Comparison of ENCODE assay signal across 27 cellular contexts in the genomic region with DNA sequence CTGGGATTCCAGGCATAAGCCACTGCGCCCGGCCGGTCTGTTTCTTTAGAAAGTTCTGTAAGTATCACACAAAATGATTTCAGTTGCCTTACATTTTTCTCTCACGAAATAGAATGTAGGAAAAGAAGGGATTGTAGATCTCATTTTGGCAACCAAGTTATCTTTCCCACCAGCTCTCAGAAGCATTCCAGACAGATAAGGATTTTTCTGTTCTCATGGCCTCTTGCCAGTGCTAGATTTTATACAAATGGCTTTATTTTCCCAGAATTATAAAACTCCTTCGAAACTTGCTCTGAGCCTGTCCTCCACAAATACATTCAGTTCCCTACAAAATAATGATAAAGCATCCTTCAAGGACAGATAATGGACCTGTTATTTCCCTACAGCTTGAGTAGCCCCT. TPM values are rescaled to one million over a fixed set of nuclear protein-coding genes. Genes with fewer than 3 reads are reported as not detected.
"Had no signal": no experiment of that assay in that cellular context is flagged by ENCODE, and none has a peak within 500 bp of the region (broad histone marks: within the 10 kb centered on the region; RNA-seq: fewer than 3 reads in every experiment).

No MANE protein-coding gene starts in this region.

- H3K9me3 Mint-ChIP-seq: dendritic cell treated with granulocyte-macrophage colony-stimulating factor and Interleukin-4, amounts not matched to agents 40 ng/mL and 50 ng/mL, for 4 days; effector memory CD8-positive, alpha-beta T cell; naive thymus-derived CD8-positive, alpha-beta T cell; stimulated activated memory B cell treated with anti-CD40 and anti-IgM and Interleukin-4, amounts not matched to agents 10 μg/mL and 1 μg/mL and 100 μg/mL, for 72 hours had no signal

- H3K27me3 Mint-ChIP-seq: dendritic cell treated with granulocyte-macrophage colony-stimulating factor and Interleukin-4, amounts not matched to agents 40 ng/mL and 50 ng/mL, for 4 days; effector memory CD8-positive, alpha-beta T cell; naive thymus-derived CD8-positive, alpha-beta T cell; stimulated activated memory B cell treated with anti-CD40 and anti-IgM and Interleukin-4, amounts not matched to agents 10 μg/mL and 1 μg/mL and 100 μg/mL, for 72 hours had no signal

- H3K4me1 ChIP-seq: esophagus squamous epithelium, spleen, tibial nerve, vagina had no signal

- ATAC-seq: effector memory CD8-positive, alpha-beta T cell; heart right ventricle; left lobe of liver; mucosa of descending colon; naive thymus-derived CD8-positive, alpha-beta T cell; sciatic nerve; stimulated activated memory B cell treated with anti-CD40 and anti-IgM and Interleukin-4, amounts not matched to agents 10 μg/mL and 1 μg/mL and 100 μg/mL, for 72 hours; upper lobe of right lung had no signal

- H3K4me3 ChIP-seq: esophagus squamous epithelium, heart right ventricle, mucosa of descending colon, spleen, tibial nerve, upper lobe of right lung, vagina had no signal

- H3K4me3 Mint-ChIP-seq: dendritic cell treated with granulocyte-macrophage colony-stimulating factor and Interleukin-4, amounts not matched to agents 40 ng/mL and 50 ng/mL, for 4 days; effector memory CD8-positive, alpha-beta T cell; naive thymus-derived CD8-positive, alpha-beta T cell; stimulated activated memory B cell treated with anti-CD40 and anti-IgM and Interleukin-4, amounts not matched to agents 10 μg/mL and 1 μg/mL and 100 μg/mL, for 72 hours had no signal

- H3K27ac ChIP-seq: epithelial cell of prostate, esophagus squamous epithelium, spleen, tibial nerve, upper lobe of right lung, vagina had no signal

- H3K27ac Mint-ChIP-seq: dendritic cell treated with granulocyte-macrophage colony-stimulating factor and Interleukin-4, amounts not matched to agents 40 ng/mL and 50 ng/mL, for 4 days; effector memory CD8-positive, alpha-beta T cell; naive thymus-derived CD8-positive, alpha-beta T cell; stimulated activated memory B cell treated with anti-CD40 and anti-IgM and Interleukin-4, amounts not matched to agents 10 μg/mL and 1 μg/mL and 100 μg/mL, for 72 hours had no signal

- DNase-seq: effector memory CD8-positive, alpha-beta T cell; esophagus squamous epithelium; heart right ventricle; hypothalamus; islet precursor cell; mammary epithelial cell; mucosa of descending colon; naive thymus-derived CD8-positive, alpha-beta T cell; posterior cingulate gyrus; spleen; stimulated activated CD4-positive, alpha-beta T cell treated with anti-CD3 and anti-CD28 coated beads, Interleukin-15, amount 100 ng/mL, for 24 hours; stimulated activated CD4-positive, alpha-beta T cell treated with anti-CD3 and anti-CD28 coated beads, Interleukin-1b, Interleukin-23, amount 100 ng/mL, for 48 hours; stimulated activated CD4-positive, alpha-beta T cell treated with anti-CD3 and anti-CD28 coated beads, Interleukin-4, amount 100 ng/mL, for 24 hours; upper lobe of right lung had no signal

- H3K9me3 ChIP-seq: esophagus squamous epithelium, heart right ventricle, mucosa of descending colon, spleen, tibial nerve, upper lobe of right lung, vagina had no signal

- FAIRE-seq: colon, frontal cortex had no signal

- H3K27me3 ChIP-seq: esophagus squamous epithelium, heart right ventricle, spleen, tibial nerve, upper lobe of right lung, vagina had no signal

RNA-seq across cellular contexts. Expression of a gene that starts 58.3 kb away (rescaled TPM):
- total RNA-seq: esophagus squamous epithelium; frontal cortex; heart right ventricle; lower leg skin; mammary epithelial cell; naive thymus-derived CD8-positive, alpha-beta T cell; osteocyte; pulmonary artery endothelial cell; sciatic nerve; skeletal muscle tissue; spleen; tibial nerve; upper lobe of right lung; vagina had no signal
